In the genomic region with DNA sequence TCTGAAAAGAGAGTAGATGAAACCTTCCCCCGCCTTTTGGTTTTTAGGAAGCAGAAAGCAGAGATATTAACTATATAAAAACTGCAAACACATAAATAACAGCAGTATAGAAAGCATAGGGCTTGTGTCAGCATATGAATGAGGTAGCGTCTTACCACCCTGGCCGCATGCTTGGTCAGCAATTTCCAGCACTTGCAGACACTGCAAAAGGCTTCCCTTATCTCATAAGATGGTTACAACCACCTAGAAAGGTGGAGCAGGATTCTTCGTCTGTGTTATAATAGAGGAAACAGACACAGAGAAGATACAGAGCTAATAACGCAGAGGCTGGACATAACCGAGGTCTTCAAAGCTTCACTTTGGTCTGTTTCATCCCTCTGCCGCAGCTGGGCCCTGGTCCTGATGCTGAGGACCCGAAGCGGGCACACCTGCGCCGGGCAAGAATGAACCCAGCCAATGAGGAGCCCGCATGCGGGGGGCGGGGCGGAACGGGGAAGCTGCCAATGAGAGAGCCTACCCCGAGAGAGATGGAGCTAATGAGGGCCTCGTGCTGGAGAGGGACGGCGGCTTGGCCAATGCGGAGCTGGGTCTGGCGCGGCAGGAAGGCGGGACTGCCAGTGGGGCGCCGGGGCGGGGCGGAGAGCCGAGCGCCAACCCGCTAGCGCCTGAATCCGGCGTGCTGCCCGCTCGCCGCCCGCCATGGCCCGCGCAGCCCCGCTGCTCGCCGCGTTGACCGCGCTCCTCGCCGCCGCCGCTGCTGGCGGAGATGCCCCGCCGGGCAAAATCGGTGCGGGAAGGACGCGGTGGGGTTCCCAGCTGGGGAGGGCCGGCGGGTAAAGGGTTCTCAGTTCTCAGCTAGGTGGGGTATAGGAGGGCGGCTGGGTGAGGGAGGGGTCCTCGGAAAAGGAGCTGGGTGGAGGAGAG, we compare ENCODE assay signal across 8 cellular contexts. TPM values are rescaled to one million over a fixed set of nuclear protein-coding genes. Genes with fewer than 3 reads are reported as not detected.
DNase-seq lines count a peak whose midpoint lies in the region; ATAC-seq and TF ChIP-seq lines count a peak whose summit lies in the region.

A gene with protein sequence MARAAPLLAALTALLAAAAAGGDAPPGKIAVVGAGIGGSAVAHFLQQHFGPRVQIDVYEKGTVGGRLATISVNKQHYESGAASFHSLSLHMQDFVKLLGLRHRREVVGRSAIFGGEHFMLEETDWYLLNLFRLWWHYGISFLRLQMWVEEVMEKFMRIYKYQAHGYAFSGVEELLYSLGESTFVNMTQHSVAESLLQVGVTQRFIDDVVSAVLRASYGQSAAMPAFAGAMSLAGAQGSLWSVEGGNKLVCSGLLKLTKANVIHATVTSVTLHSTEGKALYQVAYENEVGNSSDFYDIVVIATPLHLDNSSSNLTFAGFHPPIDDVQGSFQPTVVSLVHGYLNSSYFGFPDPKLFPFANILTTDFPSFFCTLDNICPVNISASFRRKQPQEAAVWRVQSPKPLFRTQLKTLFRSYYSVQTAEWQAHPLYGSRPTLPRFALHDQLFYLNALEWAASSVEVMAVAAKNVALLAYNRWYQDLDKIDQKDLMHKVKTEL (plus strand): TSS at position 677 of the 924 bp plus-strand sequence. CDS start 23 bp downstream, at position 700.

- peak within 1 kb of the TSS; percentile 93 for H3K4me3 Mint-ChIP-seq in type B pancreatic cell

- H3K9ac ChIP-seq in adipocyte (ENCODE audit: low read length), result peak within 1 kb of the TSS; percentile 83

- TF ChIP-seq CTCF in GM13976 (IDR thresholded peaks at IDR 0.05; ENCODE audit: borderline replicate concordance, control extremely low read depth, extremely low read depth, insufficient read depth, missing control alignments) (no peak), heart right ventricle (IDR thresholded peaks at IDR 0.05) (no peak), type B pancreatic cell (conservative IDR thresholded peaks at IDR 0.05) (no peak)

- H3K9me3 ChIP-seq in adipocyte (ENCODE audit: control insufficient read depth, low read length), result no peaks in the 10 kb centered on the region
- no peaks in the 10 kb centered on the region for H3K9me3 ChIP-seq in heart right ventricle

- H3K27me3 Mint-ChIP-seq in type B pancreatic cell, result no peaks in the 10 kb centered on the region

- H3K4me1 Mint-ChIP-seq in type B pancreatic cell (ENCODE audit: unreplicated experiment), result peaks cover 12% of the 10 kb centered on the region

- peaks cover 5% of the 10 kb centered on the region for H3K4me1 ChIP-seq in adipocyte (ENCODE audit: control insufficient read depth, insufficient read depth, low read length)
- peaks cover 3 to 27% (median 12%) of the 10 kb centered on the region in 9 donors for H3K4me1 ChIP-seq in heart right ventricle

- no peaks in the 10 kb centered on the region for H3K27me3 ChIP-seq in adipocyte (replicated peaks; ENCODE audit: control insufficient read depth, insufficient read depth, low read length)
- H3K27me3 ChIP-seq in heart right ventricle, result no peaks in the 10 kb centered on the region

- DNase-seq in GM13976 (ENCODE audit: low spot score) (peak; percentile 98), NCI-H1436 treated with DMSO at 0.1 percent for 48 hours (lab: John Stamatoyannopoulos, UW) (peak; percentile 92), T follicular helper cell (ENCODE audit: low read depth) (peak; percentile 91), adipocyte (ENCODE audit: low read depth) (peak; percentile 99), heart right ventricle (peak; percentile 96), pons (ENCODE audit: low spot score) (peak; percentile 97), type B pancreatic cell (ENCODE audit: extremely low spot score, unreplicated experiment) (peak; percentile 94)

- ATAC-seq in HG02852 (IDR thresholded peaks at IDR 0.05; ENCODE audit: unreplicated experiment) (peak; percentile 99), heart right ventricle (peak; percentile 98 to 100 (median 100))

- in situ Hi-C loops in GM13976 (cut with MboI; ENCODE audit: low sequenced_read_pairs, unreplicated experiment), result no loop called here

- H3K36me3 ChIP-seq in adipocyte (ENCODE audit: control insufficient read depth, insufficient read depth, low read length, severe bottlenecking) (peaks cover 30% of the 10 kb centered on the region), heart right ventricle (peaks cover 0 to 34% (median 5%) of the 10 kb centered on the region in 9 donors)

- H3K27ac Mint-ChIP-seq in type B pancreatic cell, result peak within 1 kb of the TSS; percentile 48

- H3K27ac ChIP-seq in heart right ventricle, result peak within 1 kb of the TSS in 9 of 10 donors; percentile 52 to 87 (median 73)

- 2% methylated on average over 47 to 58 of the region's 61 CpGs for WGBS in heart right ventricle, 2 donors

- intact Hi-C loops in heart right ventricle (cut with DNase I), result loop anchor here in 2 of 10 donors (5.0 kb wide), 2 partner anchors 35 to 40 kb away; no protein-coding TSS in a partner anchor

- H3K4me3 ChIP-seq in adipocyte (ENCODE audit: low read length) (peak within 1 kb of the TSS; percentile 86), heart right ventricle (peak within 1 kb of the TSS; percentile 72 to 90 (median 76))

- peaks cover 13% of the 10 kb centered on the region for H3K36me3 Mint-ChIP-seq in type B pancreatic cell

- no peaks in the 10 kb centered on the region for H3K9me3 Mint-ChIP-seq in type B pancreatic cell

RNA-seq across cellular contexts. Expression of the gene that starts here (rescaled TPM):
- total RNA-seq in heart right ventricle, result 1 to 10 TPM; 2.6 to 5.5 (median 4.0) TPM
- 1 to 10 TPM; 4.5 to 6.2 TPM for polyA plus RNA-seq in heart right ventricle
- total RNA-seq in type B pancreatic cell (ENCODE audit: low replicate concordance), result 8.2 and 18.5 TPM in 2 replicates

Comparison
In these comparisons a context has a peak if more than half of its experiments do, and no peak if none do; other contexts are left out.
1. Peak in every context shown above with its lines: DNase-seq, ATAC-seq, H3K4me3 ChIP-seq and H3K27ac ChIP-seq.